ENCODE assay signal across 1 cellular context in genomic region chr2:218806346-218806978, GRCh38.
TF ChIP-seq lines count a peak whose summit lies in the region.

No MANE protein-coding gene starts in this region.

TF ChIP-seq in HepG2, 621 proteins besides CTCF, POLR2A, EP300 and RAD21 (continued from another document and continues in another):
- no peak for TF ChIP-seq ZNF256 (CRISPR knock-in tag; conservative IDR thresholded peaks at IDR 0.05)
- peak; percentile 76; the same call in 1 of the 2 replicates for TF ChIP-seq FOXO1 (CRISPR knock-in tag; IDR thresholded peaks at IDR 0.05)
- TF ChIP-seq CBX1 (IDR thresholded peaks at IDR 0.05; ENCODE audit: low read depth) = no peak
- peak; percentile 81 for TF ChIP-seq ZNF563 (CRISPR knock-in tag; IDR thresholded peaks at IDR 0.05)
- no peak for TF ChIP-seq TAF15 (IDR thresholded peaks at IDR 0.05; ENCODE audit: low read depth, low read length, poor library complexity, severe bottlenecking)
- TF ChIP-seq ZBTB20 (CRISPR knock-in tag; IDR thresholded peaks at IDR 0.05; ENCODE audit: borderline replicate concordance, low read depth) = no peak
- no peak for TF ChIP-seq GABPB1 (CRISPR knock-in tag; IDR thresholded peaks at IDR 0.05)
- TF ChIP-seq ZNF766 (CRISPR knock-in tag; IDR thresholded peaks at IDR 0.05; ENCODE audit: borderline replicate concordance) = no peak
- TF ChIP-seq ZBTB25 (CRISPR knock-in tag; IDR thresholded peaks at IDR 0.05) = peak; percentile 61; the same call in 1 of the 2 replicates
- TF ChIP-seq STAT6 (CRISPR knock-in tag; IDR thresholded peaks at IDR 0.05; ENCODE audit: borderline replicate concordance) = peak; percentile 48; the same call in 1 of the 2 replicates
- TF ChIP-seq TBL1XR1 (IDR thresholded peaks at IDR 0.05; ENCODE audit: borderline replicate concordance, low read length, partially characterized antibody) = peak; percentile 48
- TF ChIP-seq CENPT (CRISPR knock-in tag; IDR thresholded peaks at IDR 0.05; ENCODE audit: low read depth) = no peak
- TF ChIP-seq NFE2L2 (IDR thresholded peaks at IDR 0.05; ENCODE audit: low read length) = no peak
- TF ChIP-seq AKAP8 (CRISPR knock-in tag; IDR thresholded peaks at IDR 0.05) = peak; percentile 75; the same call in 1 of the 2 replicates
- 0 out of 2 replicates have a peak, but pooled peaks have one; percentile 48 for TF ChIP-seq MIER2 (CRISPR knock-in tag; IDR thresholded peaks at IDR 0.05)
- peak; percentile 71 for TF ChIP-seq HDAC1 (CRISPR knock-in tag; IDR thresholded peaks at IDR 0.05)
- no peak for TF ChIP-seq ZKSCAN1 (IDR thresholded peaks at IDR 0.05; ENCODE audit: low read length)
- TF ChIP-seq CBFB (CRISPR knock-in tag; IDR thresholded peaks at IDR 0.05) = peak; percentile 99
- peak; percentile 19; the same call in 1 of the 2 replicates for TF ChIP-seq PHF20 (CRISPR knock-in tag; IDR thresholded peaks at IDR 0.05)
- no peak for TF ChIP-seq POLR2AphosphoS5 (IDR thresholded peaks at IDR 0.05; ENCODE audit: low read depth, low read length)
- TF ChIP-seq TEAD3 (CRISPR knock-in tag; optimal IDR thresholded peaks at IDR 0.05; ENCODE audit: borderline replicate concordance) = peak; percentile 86
- no peak for TF ChIP-seq ZNF607 (CRISPR knock-in tag; IDR thresholded peaks at IDR 0.05; ENCODE audit: borderline replicate concordance)
- peak; percentile 37; the same call in 1 of the 2 replicates for TF ChIP-seq SPEN (CRISPR knock-in tag; IDR thresholded peaks at IDR 0.05; ENCODE audit: low read depth)
- TF ChIP-seq ZNF879 (CRISPR knock-in tag; IDR thresholded peaks at IDR 0.05) = no peak
- TF ChIP-seq ZNF253 (CRISPR knock-in tag; IDR thresholded peaks at IDR 0.05; ENCODE audit: borderline replicate concordance) = no peak
- TF ChIP-seq NFYC (CRISPR knock-in tag; IDR thresholded peaks at IDR 0.05) = no peak
- no peak for TF ChIP-seq E2F2 (CRISPR knock-in tag; IDR thresholded peaks at IDR 0.05; ENCODE audit: borderline replicate concordance)
- no peak for TF ChIP-seq RFX5 (IDR thresholded peaks at IDR 0.05; ENCODE audit: low read depth, low read length)
- TF ChIP-seq MYC (CRISPR knock-in tag; IDR thresholded peaks at IDR 0.05; ENCODE audit: borderline replicate concordance) = no peak
- no peak for TF ChIP-seq ZZZ3 (CRISPR knock-in tag; IDR thresholded peaks at IDR 0.05; ENCODE audit: borderline replicate concordance)
- TF ChIP-seq TEF (CRISPR knock-in tag; IDR thresholded peaks at IDR 0.05) = peak; percentile 73; the same call in 1 of the 2 replicates
- TF ChIP-seq SMARCC2 (IDR thresholded peaks at IDR 0.05) = no peak
- no peak for TF ChIP-seq RFX3 (CRISPR knock-in tag; IDR thresholded peaks at IDR 0.05)
- TF ChIP-seq ZNF30 (CRISPR knock-in tag; IDR thresholded peaks at IDR 0.05) = no peak
- TF ChIP-seq ZNF562 (CRISPR knock-in tag; IDR thresholded peaks at IDR 0.05; ENCODE audit: borderline replicate concordance) = no peak
- TF ChIP-seq KAT2B (IDR thresholded peaks at IDR 0.05; ENCODE audit: borderline replicate concordance, low read depth, low read length) = no peak
- no peak for TF ChIP-seq ZNF326 (CRISPR knock-in tag; IDR thresholded peaks at IDR 0.05; ENCODE audit: borderline replicate concordance)
- no peak for TF ChIP-seq HOXD1 (CRISPR knock-in tag; IDR thresholded peaks at IDR 0.05)
- TF ChIP-seq PRDM4 (CRISPR knock-in tag; IDR thresholded peaks at IDR 0.05; ENCODE audit: borderline replicate concordance) = no peak
- no peak for TF ChIP-seq GMEB2 (CRISPR knock-in tag; IDR thresholded peaks at IDR 0.05; ENCODE audit: low read depth)
- TF ChIP-seq ADNP (CRISPR knock-in tag; IDR thresholded peaks at IDR 0.05) = no peak
- no peak for TF ChIP-seq CERS6 (CRISPR knock-in tag; IDR thresholded peaks at IDR 0.05)
- TF ChIP-seq ZBTB44 (CRISPR knock-in tag; IDR thresholded peaks at IDR 0.05) = no peak
- TF ChIP-seq SP1 (IDR thresholded peaks at IDR 0.05) = no peak
- TF ChIP-seq SP1 (CRISPR knock-in tag; IDR thresholded peaks at IDR 0.05) = no peak
- TF ChIP-seq NR2C2 (CRISPR knock-in tag; IDR thresholded peaks at IDR 0.05; ENCODE audit: borderline replicate concordance) = peak; percentile 57; the same call in 1 of the 2 replicates
- no peak for TF ChIP-seq HNF1A (IDR thresholded peaks at IDR 0.05; ENCODE audit: low read depth)
- 0 out of 2 replicates have a peak, but pooled peaks have one; percentile 26 for TF ChIP-seq HNF1A (CRISPR knock-in tag; IDR thresholded peaks at IDR 0.05; ENCODE audit: borderline replicate concordance)
